ENCODE assay signal across 9 cellular contexts in genomic region chr9:93095205-93096130, GRCh38. TPM values are rescaled to one million over a fixed set of nuclear protein-coding genes. Genes with fewer than 3 reads are reported as not detected.
DNase-seq lines count a peak whose midpoint lies in the region; ATAC-seq and TF ChIP-seq lines count a peak whose summit lies in the region.
"Had no signal": no experiment of that assay in that cellular context is flagged by ENCODE, and none has a peak within 500 bp of the region (broad histone marks: within the 10 kb centered on the region; RNA-seq: fewer than 3 reads in every experiment).

No MANE protein-coding gene starts in this region.

- peaks cover 65% of the 10 kb centered on the region for H3K4me1 Mint-ChIP-seq in activated CD4-positive, alpha-beta T cell treated with anti-CD3 and anti-CD28 coated beads, Interleukin-2, amount 10 ng/mL, durations not matched to agents 24 days and 14 days

- peaks cover 16% of the 10 kb centered on the region for H3K36me3 Mint-ChIP-seq in activated CD4-positive, alpha-beta T cell treated with anti-CD3 and anti-CD28 coated beads, Interleukin-2, amount 10 ng/mL, durations not matched to agents 24 days and 14 days (ENCODE audit: low read depth)

- H3K4me1 ChIP-seq in colonic mucosa, result peaks cover 12% of the 10 kb centered on the region

- H3K4me3 Mint-ChIP-seq in activated CD4-positive, alpha-beta T cell treated with anti-CD3 and anti-CD28 coated beads, Interleukin-2, amount 10 ng/mL, durations not matched to agents 24 days and 14 days, result peak overlapping the region; percentile 79

- peak overlapping the region; percentile 98 for H3K4me3 ChIP-seq in colonic mucosa

- H3K27ac Mint-ChIP-seq in activated CD4-positive, alpha-beta T cell treated with anti-CD3 and anti-CD28 coated beads, Interleukin-2, amount 10 ng/mL, durations not matched to agents 24 days and 14 days, result peak overlapping the region; percentile 98

- H3K9me3 Mint-ChIP-seq in activated CD4-positive, alpha-beta T cell treated with anti-CD3 and anti-CD28 coated beads, Interleukin-2, amount 10 ng/mL, durations not matched to agents 24 days and 14 days, result peaks cover 5% of the 10 kb centered on the region

- ATAC-seq in GM19351 (IDR thresholded peaks at IDR 0.05; ENCODE audit: unreplicated experiment) (peak; percentile 52), HG03469 (IDR thresholded peaks at IDR 0.05; ENCODE audit: unreplicated experiment) (peak; percentile 38)

- H3K36me3 ChIP-seq in colonic mucosa, result no peaks in the 10 kb centered on the region

- H3K27me3 Mint-ChIP-seq in activated CD4-positive, alpha-beta T cell treated with anti-CD3 and anti-CD28 coated beads, Interleukin-2, amount 10 ng/mL, durations not matched to agents 24 days and 14 days, result no peaks in the 10 kb centered on the region

- DNase-seq in C1 segment of cervical spinal cord (lab: John Stamatoyannopoulos, UW), result peak; percentile 92 to 100 (median 99)
- DNase-seq in NCI-H526 (lab: John Stamatoyannopoulos, UW), result peak; percentile 87 to 99
- peak; percentile 100 for DNase-seq in activated CD4-positive, alpha-beta T cell treated with anti-CD3 and anti-CD28 coated beads, Interleukin-2, amount 10 ng/mL, durations not matched to agents 24 days and 14 days
- peak; percentile 100 for DNase-seq in colonic mucosa
- DNase-seq in left kidney (ENCODE audit: low read depth, low spot score), result peak; percentile 100
- peak; percentile 100 for DNase-seq in stimulated activated CD4-positive, alpha-beta T cell treated with anti-CD3 and anti-CD28 coated beads, Interleukin-1b, Interleukin-23, amount 100 ng/mL, for 4 hours (ENCODE audit: low read depth in 2 of 2)

- peak overlapping the region; percentile 72 to 94 for H3K9ac ChIP-seq in colonic mucosa (ENCODE audit: low read depth in 2 of 2, low read length in 2 of 2)

- H3K9me3 ChIP-seq in colonic mucosa, result no peaks in the 10 kb centered on the region

- peak overlapping the region; percentile 95 for H3K27ac ChIP-seq in colonic mucosa

- TF ChIP-seq CTCF in colonic mucosa (IDR thresholded peaks at IDR 0.05), result no peak

- intact Hi-C loops in activated CD4-positive, alpha-beta T cell treated with anti-CD3 and anti-CD28 coated beads, Interleukin-2, amount 10 ng/mL, durations not matched to agents 24 days and 14 days (cut with micrococcal nuclease), result loop anchor here (1.0 to 2.0 kb wide), 7 partner anchors 31 to 471 kb away; partner anchors contain the start of genes BICD2, FAM120AOS and NINJ1
- intact Hi-C loops in colonic mucosa (cut with DNase I), result no loop called here

- no peaks in the 10 kb centered on the region for H3K27me3 ChIP-seq in colonic mucosa

RNA-seq across cellular contexts. Expression of gene CARD19, which starts 0.5 kb away (rescaled TPM):
- total RNA-seq in activated CD4-positive, alpha-beta T cell treated with anti-CD3 and anti-CD28 coated beads, Interleukin-2, amount 10 ng/mL, durations not matched to agents 24 days and 14 days, result 44.0 TPM in 2 replicates
- total RNA-seq in colonic mucosa, result 10 to 100 TPM; 48.6 to 56.3 TPM

RNA-seq across cellular contexts. Expression of gene SUSD3, which starts 37.0 kb away (rescaled TPM):
- total RNA-seq in activated CD4-positive, alpha-beta T cell treated with anti-CD3 and anti-CD28 coated beads, Interleukin-2, amount 10 ng/mL, durations not matched to agents 24 days and 14 days, result 38.3 and 40.9 TPM in 2 replicates
- total RNA-seq in colonic mucosa, result 1 to 10 TPM; 1.6 to 2.2 TPM
- total RNA-seq: glomerular endothelial cell had no signal

RNA-seq across cellular contexts. Expression of gene NINJ1, which starts 38.6 kb away (rescaled TPM):
- total RNA-seq in activated CD4-positive, alpha-beta T cell treated with anti-CD3 and anti-CD28 coated beads, Interleukin-2, amount 10 ng/mL, durations not matched to agents 24 days and 14 days, result 103 and 110 TPM in 2 replicates
- 10 to 100 TPM; 24.5 to 29.4 TPM for total RNA-seq in colonic mucosa

Comparison
In these comparisons a context has a peak if more than half of its experiments do, and no peak if none do; other contexts are left out.
1. Peak in every context shown above with its lines: DNase-seq, ATAC-seq, H3K4me3 ChIP-seq and H3K27ac ChIP-seq.
2. RNA of gene SUSD3, which starts 37.0 kb away (total RNA-seq): 38.3 to 40.9 TPM in activated CD4-positive, alpha-beta T cell treated with anti-CD3 and anti-CD28 coated beads, Interleukin-2, amount 10 ng/mL, durations not matched to agents 24 days and 14 days; 1.6 to 2.2 TPM in colonic mucosa; every median in the first group is over 10 times any median in the second.